23 cellular contexts compared by ENCODE assay signal in genomic region chr2:15426606-15427005, GRCh38.
"Had no signal": no experiment of that assay in that cellular context is flagged by ENCODE, and none has a peak within 500 bp of the region (broad histone marks: within the 10 kb centered on the region; RNA-seq: fewer than 3 reads in every experiment).

No MANE protein-coding gene starts in this region.

- H3K27ac Mint-ChIP-seq: natural killer cell treated with Interleukin-12 subunit alpha and Interleukin-12 subunit beta and Interleukin-15 and Interleukin-18, amount 100 ng/mL, for 72 hours; progenitor cell of endocrine pancreas; stimulated activated effector memory CD8-positive, alpha-beta T cell treated with anti-CD3 and anti-CD28 coated beads, Interleukin-12 subunit alpha, Interleukin-12 subunit beta, amount 100 ng/mL, for 72 hours; stimulated activated naive B cell treated with anti-CD40 and anti-IgM and Interleukin-4, amounts not matched to agents 10 μg/mL and 1 μg/mL and 100 μg/mL, for 72 hours; stimulated activated naive CD8-positive, alpha-beta T cell treated with anti-CD3 and anti-CD28 coated beads, Interleukin-15, Interleukin-2, amounts not matched to agents 100 ng/mL and 50 ng/mL, for 24 hours had no signal

- DNase-seq: occipital lobe; ovary; posterior cingulate gyrus; psoas muscle; right cardiac atrium; right lobe of liver; sigmoid colon; small intestine; stimulated activated CD4-positive, alpha-beta T cell treated with anti-CD3 and anti-CD28 coated beads, Interleukin-15, amount 100 ng/mL, for 24 hours; stimulated activated CD4-positive, alpha-beta T cell treated with anti-CD3 and anti-CD28 coated beads, Interleukin-2, amount 100 ng/mL, for 24 hours; stimulated activated CD4-positive, alpha-beta T cell treated with anti-CD3 and anti-CD28 coated beads, Interleukin-2, amount 100 ng/mL, for 48 hours; stimulated activated CD4-positive, alpha-beta T cell treated with anti-CD3 and anti-CD28 coated beads, Interleukin-4, amount 100 ng/mL, for 24 hours; stimulated activated naive B cell treated with anti-CD40 and anti-IgM and Interleukin-4, amounts not matched to agents 10 μg/mL and 1 μg/mL and 100 μg/mL, for 72 hours; stimulated activated naive CD4-positive, alpha-beta T cell treated with Interleukin-2 at 50 U/mL for 16 hours; stomach; thyroid gland; trophoblast cell; upper lobe of left lung had no signal

- H3K9me3 Mint-ChIP-seq: natural killer cell treated with Interleukin-12 subunit alpha and Interleukin-12 subunit beta and Interleukin-15 and Interleukin-18, amount 100 ng/mL, for 72 hours; neural progenitor cell; stimulated activated effector memory CD8-positive, alpha-beta T cell treated with anti-CD3 and anti-CD28 coated beads, Interleukin-12 subunit alpha, Interleukin-12 subunit beta, amount 100 ng/mL, for 72 hours; stimulated activated naive B cell treated with anti-CD40 and anti-IgM and Interleukin-4, amounts not matched to agents 10 μg/mL and 1 μg/mL and 100 μg/mL, for 72 hours; stimulated activated naive CD8-positive, alpha-beta T cell treated with anti-CD3 and anti-CD28 coated beads, Interleukin-15, Interleukin-2, amounts not matched to agents 100 ng/mL and 50 ng/mL, for 24 hours had no signal

- H3K4me1 Mint-ChIP-seq: stimulated activated effector memory CD8-positive, alpha-beta T cell treated with anti-CD3 and anti-CD28 coated beads, Interleukin-12 subunit alpha, Interleukin-12 subunit beta, amount 100 ng/mL, for 72 hours; stimulated activated naive B cell treated with anti-CD40 and anti-IgM and Interleukin-4, amounts not matched to agents 10 μg/mL and 1 μg/mL and 100 μg/mL, for 72 hours had no signal

- H3K27me3 Mint-ChIP-seq: natural killer cell treated with Interleukin-12 subunit alpha and Interleukin-12 subunit beta and Interleukin-15 and Interleukin-18, amount 100 ng/mL, for 72 hours; progenitor cell of endocrine pancreas; stimulated activated naive B cell treated with anti-CD40 and anti-IgM and Interleukin-4, amounts not matched to agents 10 μg/mL and 1 μg/mL and 100 μg/mL, for 72 hours; stimulated activated naive CD8-positive, alpha-beta T cell treated with anti-CD3 and anti-CD28 coated beads, Interleukin-15, Interleukin-2, amounts not matched to agents 100 ng/mL and 50 ng/mL, for 24 hours had no signal

- ATAC-seq: natural killer cell treated with Interleukin-12 subunit alpha and Interleukin-12 subunit beta and Interleukin-15 and Interleukin-18, amount 100 ng/mL, for 72 hours; psoas muscle; right cardiac atrium; right lobe of liver; stimulated activated effector memory CD8-positive, alpha-beta T cell treated with anti-CD3 and anti-CD28 coated beads, Interleukin-12 subunit alpha, Interleukin-12 subunit beta, amount 100 ng/mL, for 72 hours; stimulated activated naive B cell treated with anti-CD40 and anti-IgM and Interleukin-4, amounts not matched to agents 10 μg/mL and 1 μg/mL and 100 μg/mL, for 72 hours had no signal

- H3K4me3 Mint-ChIP-seq: natural killer cell treated with Interleukin-12 subunit alpha and Interleukin-12 subunit beta and Interleukin-15 and Interleukin-18, amount 100 ng/mL, for 72 hours; neural progenitor cell; stimulated activated effector memory CD8-positive, alpha-beta T cell treated with anti-CD3 and anti-CD28 coated beads, Interleukin-12 subunit alpha, Interleukin-12 subunit beta, amount 100 ng/mL, for 72 hours; stimulated activated naive B cell treated with anti-CD40 and anti-IgM and Interleukin-4, amounts not matched to agents 10 μg/mL and 1 μg/mL and 100 μg/mL, for 72 hours; stimulated activated naive CD8-positive, alpha-beta T cell treated with anti-CD3 and anti-CD28 coated beads, Interleukin-15, Interleukin-2, amounts not matched to agents 100 ng/mL and 50 ng/mL, for 24 hours had no signal
